Comparison of ENCODE assay signal across 28 cellular contexts in the genomic region with DNA sequence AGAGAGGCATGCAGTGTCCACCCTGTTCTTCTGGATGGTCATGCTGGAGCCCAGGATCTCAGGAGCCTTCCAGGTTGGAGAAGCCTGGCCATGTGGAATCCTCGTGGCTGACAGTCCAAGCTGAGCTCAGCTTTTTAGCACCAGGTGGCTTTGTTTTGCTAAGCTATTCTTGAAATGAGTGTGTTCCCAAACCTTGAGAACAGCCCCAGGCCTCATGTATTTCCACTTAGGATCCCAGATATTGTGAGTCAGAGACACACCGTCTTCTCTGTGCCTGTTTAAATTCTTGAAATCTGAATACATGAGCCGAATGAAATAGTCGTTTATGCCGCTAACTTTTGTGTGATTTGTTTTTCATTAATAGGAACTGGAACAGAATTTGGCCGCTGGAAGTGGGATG.
"Had no signal": no experiment of that assay in that cellular context is flagged by ENCODE, and none has a peak within 500 bp of the region (broad histone marks: within the 10 kb centered on the region; RNA-seq: fewer than 3 reads in every experiment).

No MANE protein-coding gene starts in this region.

- H3K27ac Mint-ChIP-seq: natural killer cell treated with Interleukin-12 subunit alpha and Interleukin-12 subunit beta and Interleukin-15 and Interleukin-18, amount 100 ng/mL, for 72 hours; nephron progenitor cell; progenitor cell of endocrine pancreas; stimulated activated effector memory CD8-positive, alpha-beta T cell treated with anti-CD3 and anti-CD28 coated beads, Interleukin-12 subunit alpha, Interleukin-12 subunit beta, amount 100 ng/mL, for 72 hours; stimulated activated naive B cell treated with anti-CD40 and anti-IgM and Interleukin-4, amounts not matched to agents 10 μg/mL and 1 μg/mL and 100 μg/mL, for 72 hours; stimulated activated naive CD8-positive, alpha-beta T cell treated with anti-CD3 and anti-CD28 coated beads, Interleukin-15, Interleukin-2, amounts not matched to agents 100 ng/mL and 50 ng/mL, for 24 hours had no signal

- H3K36me3 Mint-ChIP-seq: natural killer cell treated with Interleukin-12 subunit alpha and Interleukin-12 subunit beta and Interleukin-15 and Interleukin-18, amount 100 ng/mL, for 72 hours; stimulated activated effector memory CD8-positive, alpha-beta T cell treated with anti-CD3 and anti-CD28 coated beads, Interleukin-12 subunit alpha, Interleukin-12 subunit beta, amount 100 ng/mL, for 72 hours; stimulated activated naive B cell treated with anti-CD40 and anti-IgM and Interleukin-4, amounts not matched to agents 10 μg/mL and 1 μg/mL and 100 μg/mL, for 72 hours had no signal

- DNase-seq: nephron progenitor cell; nucleus accumbens; pancreas; psoas muscle; right cardiac atrium; right lobe of liver; small intestine; stimulated activated CD4-positive, alpha-beta T cell treated with anti-CD3 and anti-CD28 coated beads, Interleukin-15, amount 100 ng/mL, for 24 hours; stimulated activated CD4-positive, alpha-beta T cell treated with anti-CD3 and anti-CD28 coated beads, Interleukin-2, amount 100 ng/mL, for 24 hours; stimulated activated CD4-positive, alpha-beta T cell treated with anti-CD3 and anti-CD28 coated beads, Interleukin-2, amount 100 ng/mL, for 48 hours; stimulated activated CD4-positive, alpha-beta T cell treated with anti-CD3 and anti-CD28 coated beads, Interleukin-4, amount 100 ng/mL, for 24 hours; stimulated activated naive B cell treated with anti-CD40 and anti-IgM and Interleukin-4, amounts not matched to agents 10 μg/mL and 1 μg/mL and 100 μg/mL, for 72 hours; stimulated activated naive CD4-positive, alpha-beta T cell treated with Interleukin-2 at 50 U/mL for 16 hours; stomach; thyroid gland; trophoblast cell; upper lobe of left lung had no signal

- H3K4me3 ChIP-seq: pancreas, psoas muscle, right lobe of liver, sigmoid colon, stomach, thoracic aorta, thyroid gland, tibial nerve, upper lobe of left lung, vagina had no signal

- FAIRE-seq: pancreas, small intestine, urothelium cell line had no signal

- H3K36me3 ChIP-seq: neutrophil, pancreas, right lobe of liver, sigmoid colon, stomach, thoracic aorta, thyroid gland, tibial nerve, upper lobe of left lung, vagina had no signal

- H3K9me3 ChIP-seq: neutrophil, pancreas, psoas muscle, right lobe of liver, sigmoid colon, thoracic aorta, thyroid gland, vagina had no signal

- H3K4me3 Mint-ChIP-seq: natural killer cell treated with Interleukin-12 subunit alpha and Interleukin-12 subunit beta and Interleukin-15 and Interleukin-18, amount 100 ng/mL, for 72 hours; nephron progenitor cell; neural crest cell; stimulated activated effector memory CD8-positive, alpha-beta T cell treated with anti-CD3 and anti-CD28 coated beads, Interleukin-12 subunit alpha, Interleukin-12 subunit beta, amount 100 ng/mL, for 72 hours; stimulated activated naive B cell treated with anti-CD40 and anti-IgM and Interleukin-4, amounts not matched to agents 10 μg/mL and 1 μg/mL and 100 μg/mL, for 72 hours; stimulated activated naive CD8-positive, alpha-beta T cell treated with anti-CD3 and anti-CD28 coated beads, Interleukin-15, Interleukin-2, amounts not matched to agents 100 ng/mL and 50 ng/mL, for 24 hours had no signal

- H3K27me3 Mint-ChIP-seq: natural killer cell treated with Interleukin-12 subunit alpha and Interleukin-12 subunit beta and Interleukin-15 and Interleukin-18, amount 100 ng/mL, for 72 hours; stimulated activated naive B cell treated with anti-CD40 and anti-IgM and Interleukin-4, amounts not matched to agents 10 μg/mL and 1 μg/mL and 100 μg/mL, for 72 hours; stimulated activated naive CD8-positive, alpha-beta T cell treated with anti-CD3 and anti-CD28 coated beads, Interleukin-15, Interleukin-2, amounts not matched to agents 100 ng/mL and 50 ng/mL, for 24 hours had no signal

- H3K27ac ChIP-seq: neutrophil, pancreas, psoas muscle, right lobe of liver, sigmoid colon, stomach, thoracic aorta, thyroid gland, tibial nerve, upper lobe of left lung, vagina had no signal

- H3K4me1 Mint-ChIP-seq: stimulated activated effector memory CD8-positive, alpha-beta T cell treated with anti-CD3 and anti-CD28 coated beads, Interleukin-12 subunit alpha, Interleukin-12 subunit beta, amount 100 ng/mL, for 72 hours; stimulated activated naive B cell treated with anti-CD40 and anti-IgM and Interleukin-4, amounts not matched to agents 10 μg/mL and 1 μg/mL and 100 μg/mL, for 72 hours had no signal

- H3K4me1 ChIP-seq: pancreas, psoas muscle, right lobe of liver, sigmoid colon, thyroid gland, tibial nerve, upper lobe of left lung, vagina had no signal

- H3K27me3 ChIP-seq: neutrophil, right lobe of liver, thyroid gland, tibial nerve, upper lobe of left lung, vagina had no signal
